In the genomic region with DNA sequence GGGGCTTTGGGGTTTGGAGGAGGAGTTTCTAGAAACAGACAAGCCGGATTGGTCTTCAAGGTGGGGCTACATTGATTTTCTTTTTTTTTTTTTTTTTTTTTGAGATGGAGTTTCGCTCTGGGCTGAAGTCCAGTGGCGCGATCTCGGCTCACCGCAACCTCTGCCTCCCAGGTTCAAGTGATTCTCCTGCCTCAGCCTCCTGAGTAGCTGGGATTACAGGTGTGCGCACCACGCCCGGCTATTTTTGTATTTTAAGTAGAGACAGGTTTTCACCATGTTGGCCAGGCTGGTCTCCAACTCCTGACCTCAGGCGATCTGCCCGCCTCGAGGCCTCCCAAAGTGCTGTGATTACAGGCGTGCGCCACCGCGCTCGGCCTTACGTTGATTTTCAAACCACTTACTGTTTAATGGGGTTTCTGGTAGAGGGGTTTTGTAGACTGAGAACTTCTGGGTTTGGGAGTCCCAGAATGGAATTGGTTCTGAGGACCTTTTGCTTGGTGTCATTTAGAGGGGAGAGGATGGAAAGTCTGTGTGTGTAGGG, we compare ENCODE assay signal across 10 cellular contexts. TPM values are rescaled to one million over a fixed set of nuclear protein-coding genes. Genes with fewer than 3 reads are reported as not detected.
DNase-seq lines count a peak whose midpoint lies in the region; FAIRE-seq and TF ChIP-seq lines count a peak whose summit lies in the region.
"Not testable (repeated sequence)": the region's sequence is repeated elsewhere in the genome, so short reads cannot be mapped to it uniquely, and the experiment has no call there.
"Had no signal": no experiment of that assay in that cellular context is flagged by ENCODE, and none has a peak within 500 bp of the region (broad histone marks: within the 10 kb centered on the region; RNA-seq: fewer than 3 reads in every experiment).

No MANE protein-coding gene starts in this region.

- H3K27ac Mint-ChIP-seq in HFFc6, result peak overlapping the region; percentile 46
- H3K27ac Mint-ChIP-seq in activated CD4-positive, alpha-beta memory T cell treated with anti-CD3 and anti-CD28 coated beads for 36 hours, result not testable (repeated sequence)

- in situ Hi-C loops in astrocyte of the cerebellum (cut with HindIII; ENCODE audit: low sequenced_read_pairs), result not testable (repeated sequence)

- H4K20me1 ChIP-seq in keratinocyte (ENCODE audit: control insufficient read depth, extremely low read depth, insufficient read depth, low read length), result peaks cover 18% of the 10 kb centered on the region

- H3K4me3 ChIP-seq in A673 (ENCODE audit: low read depth, low read length, poor library complexity, severe bottlenecking) (peak overlapping the region; percentile 99), astrocyte of the cerebellum (ENCODE audit: low read depth, low read length) (peak overlapping the region; percentile 87)
- not testable (repeated sequence) for H3K4me3 ChIP-seq in keratinocyte (ENCODE audit: control insufficient read depth in 2 of 3, extremely low read depth in 1 of 3, insufficient read depth in 2 of 3, low read depth in 1 of 3, low read length in 3 of 3); trophoblast cell (ENCODE audit: low read depth, low read length)

- H3K79me2 ChIP-seq in keratinocyte (ENCODE audit: control insufficient read depth, insufficient read depth, low read length) (peaks cover 66% of the 10 kb centered on the region), trophoblast cell (ENCODE audit: control insufficient read depth, insufficient read depth, low read length, poor library complexity) (peaks cover 52% of the 10 kb centered on the region)

- peaks cover 20% of the 10 kb centered on the region for H3K36me3 Mint-ChIP-seq in HFFc6 (ENCODE audit: low read depth)
- H3K36me3 Mint-ChIP-seq in activated CD4-positive, alpha-beta memory T cell treated with anti-CD3 and anti-CD28 coated beads for 36 hours, result peaks cover 14% of the 10 kb centered on the region

- TSS peak; percentile 53 for BruUV-seq in A673 (replicated peaks; lab: Mats Ljungman, UMichigan)

- H3K36me3 ChIP-seq in A673 (ENCODE audit: insufficient read depth, low read length, poor library complexity, severe bottlenecking) (peaks cover 25% of the 10 kb centered on the region), keratinocyte (ENCODE audit: control insufficient read depth in 2 of 2, extremely low read depth in 1 of 2, insufficient read depth in 2 of 2, low read length in 2 of 2) (peaks cover 16 to 22% of the 10 kb centered on the region in 2 experiments), trophoblast cell (ENCODE audit: control insufficient read depth in 1 of 2, insufficient read depth in 2 of 2, low read length in 2 of 2) (peaks cover 39 to 40% of the 10 kb centered on the region in 2 experiments)

- H3K4me2 ChIP-seq in keratinocyte (ENCODE audit: control insufficient read depth, extremely low read depth, insufficient read depth, low read depth, low read length) (peak overlapping the region; percentile 94), trophoblast cell (ENCODE audit: low read length) (peak overlapping the region; percentile 4)

- H3K4me1 ChIP-seq in A673 (ENCODE audit: insufficient read depth, low read length, poor library complexity, severe bottlenecking), result peaks cover 23% of the 10 kb centered on the region
- H3K4me1 ChIP-seq in keratinocyte (ENCODE audit: control insufficient read depth, extremely low read depth, insufficient read depth, low read length), result peaks cover 25% of the 10 kb centered on the region
- H3K4me1 ChIP-seq in trophoblast cell (ENCODE audit: control insufficient read depth in 1 of 2, insufficient read depth in 2 of 2, low read length in 2 of 2), result peaks cover 23 to 28% of the 10 kb centered on the region in 2 experiments

- H3K9me3 Mint-ChIP-seq in HFFc6; activated CD4-positive, alpha-beta memory T cell treated with anti-CD3 and anti-CD28 coated beads for 36 hours: not testable (repeated sequence)

- H2AK5ac ChIP-seq in trophoblast cell (ENCODE audit: low read length), result peak overlapping the region; percentile 70

- H4K8ac ChIP-seq in trophoblast cell (ENCODE audit: low read depth, low read length), result not testable (repeated sequence)

- peak overlapping the region; percentile 96 for H3K4me3 Mint-ChIP-seq in HFFc6
- peak overlapping the region; percentile 32 for H3K4me3 Mint-ChIP-seq in activated CD4-positive, alpha-beta memory T cell treated with anti-CD3 and anti-CD28 coated beads for 36 hours

- peak overlapping the region; percentile 44 for H2BK120ac ChIP-seq in trophoblast cell (ENCODE audit: insufficient read depth, low read length, poor library complexity)

- peak overlapping the region; percentile 60 for H3K4ac ChIP-seq in trophoblast cell (ENCODE audit: low read depth, low read length)

- not testable (repeated sequence) for H4K91ac ChIP-seq in trophoblast cell (ENCODE audit: low read depth, low read length)

- dilution Hi-C loops in keratinocyte (cut with MboI; ENCODE audit: extremely low pct_ligation_motif_present, low sequenced_read_pairs), result not testable (repeated sequence)

- intact Hi-C loops in A673 (cut with micrococcal nuclease; ENCODE audit: unreplicated experiment), result not testable (repeated sequence)
- intact Hi-C loops in activated CD4-positive, alpha-beta memory T cell treated with anti-CD3 and anti-CD28 coated beads for 36 hours (cut with micrococcal nuclease), result loop anchor here (5.0 to 10.0 kb wide), 2 partner anchors 479 to 723 kb away; partner anchors contain the start of genes EEF2, SGTA and THOP1

- peak overlapping the region; percentile 48 for H3K18ac ChIP-seq in trophoblast cell (ENCODE audit: low read length)

- not testable (repeated sequence) for H3K9me3 ChIP-seq in A673 (ENCODE audit: low read depth, low read length, poor library complexity, severe bottlenecking); keratinocyte (ENCODE audit: control insufficient read depth, low read depth, low read length); trophoblast cell (ENCODE audit: insufficient read depth, low read depth, low read length)

- H3K14ac ChIP-seq in trophoblast cell (ENCODE audit: low read length), result not testable (repeated sequence)

- not testable (repeated sequence) for H3K27ac ChIP-seq in A673 (ENCODE audit: low read depth, low read length, poor library complexity, severe bottlenecking)
- H3K27ac ChIP-seq in keratinocyte (ENCODE audit: control insufficient read depth, insufficient read depth, low read length) (peak overlapping the region; percentile 73), trophoblast cell (ENCODE audit: low read depth, low read length) (peak overlapping the region; percentile 75)

- FAIRE-seq in keratinocyte (lab: Jason Lieb, UNC), result not testable (repeated sequence)

- peak overlapping the region; percentile 38 for H2BK5ac ChIP-seq in trophoblast cell (ENCODE audit: low read depth, low read length, poor library complexity)

- no CpG with 5 or more reads among the region's 18 CpGs for WGBS in trophoblast cell (ENCODE audit: extremely low coverage, insufficient coverage, insufficient read length)

- H3K27me3 Mint-ChIP-seq in HFFc6 (ENCODE audit: insufficient read depth); activated CD4-positive, alpha-beta memory T cell treated with anti-CD3 and anti-CD28 coated beads for 36 hours: not testable (repeated sequence)

- not testable (repeated sequence) for H3K27me3 ChIP-seq in A673 (replicated peaks; ENCODE audit: insufficient read depth, low read depth, low read length, poor library complexity); keratinocyte (ENCODE audit: control insufficient read depth, extremely low read depth, insufficient read depth, low read length); trophoblast cell (ENCODE audit: insufficient read depth, low read length)

- H2BK12ac ChIP-seq in trophoblast cell (ENCODE audit: low read length), result not testable (repeated sequence)

- DNase-seq in A673 (ENCODE audit: low spot score); HFFc6; activated CD4-positive, alpha-beta memory T cell treated with anti-CD3 and anti-CD28 coated beads for 36 hours; astrocyte of the cerebellum (ENCODE audit: low read depth); keratinocyte (ENCODE audit: low read depth, low spot score); trophoblast cell: not testable (repeated sequence)

- not testable (repeated sequence) for H4K12ac ChIP-seq in trophoblast cell (ENCODE audit: low read depth, low read length)

- H3K23ac ChIP-seq in trophoblast cell (ENCODE audit: low read length), result not testable (repeated sequence)

- peaks cover 28% of the 10 kb centered on the region for H3K79me1 ChIP-seq in trophoblast cell (ENCODE audit: low read length)

- POLR2A ChIA-PET in A673 (lab: Charles Lee; ENCODE audit: low non-redundant PET); activated CD4-positive, alpha-beta memory T cell treated with anti-CD3 and anti-CD28 coated beads for 36 hours (lab: Charles Lee): not testable (repeated sequence)

- not testable (repeated sequence) for H2AFZ ChIP-seq in keratinocyte (ENCODE audit: control insufficient read depth, low read length); trophoblast cell (ENCODE audit: insufficient read depth, low read length, poor library complexity)

- CTCF ChIA-PET in A673 (lab: Charles Lee); activated CD4-positive, alpha-beta memory T cell treated with anti-CD3 and anti-CD28 coated beads for 36 hours (lab: Charles Lee): not testable (repeated sequence)

- H3K9ac ChIP-seq in keratinocyte (ENCODE audit: control insufficient read depth, extremely low read depth, insufficient read depth, low read length); trophoblast cell (ENCODE audit: low read length): not testable (repeated sequence)

- not testable (repeated sequence) for TF ChIP-seq CTCF in A673 (conservative IDR thresholded peaks at IDR 0.05; ENCODE audit: low read depth, low read length); HFFc6 (IDR thresholded peaks at IDR 0.05); astrocyte of the cerebellum (IDR thresholded peaks at IDR 0.05; ENCODE audit: low read depth, low read length, missing control alignments); keratinocyte (optimal IDR thresholded peaks at IDR 0.05 in 1 of 3, IDR thresholded peaks at IDR 0.05 in 1 of 3, conservative IDR thresholded peaks at IDR 0.05 in 1 of 3; ENCODE audit: extremely low read depth in 1 of 3, insufficient read depth in 2 of 3, low read length in 3 of 3)

- peaks cover 40% of the 10 kb centered on the region for H3K4me1 Mint-ChIP-seq in HFFc6 (ENCODE audit: low read depth)
- H3K4me1 Mint-ChIP-seq in activated CD4-positive, alpha-beta memory T cell treated with anti-CD3 and anti-CD28 coated beads for 36 hours (ENCODE audit: low read depth), result peaks cover 46% of the 10 kb centered on the region

- not testable (repeated sequence) for H3K9me1 ChIP-seq in keratinocyte (ENCODE audit: control insufficient read depth, extremely low read depth, insufficient read depth, low read length)

RNA-seq across cellular contexts. Expression of gene FZR1, which starts 2.1 kb away (rescaled TPM):
- total RNA-seq in A673 (2021), result 87.4 and 87.5 TPM in 2 replicates
- 10 to 100 TPM; 43.9 to 56.8 (median 46.0) TPM for total RNA-seq in HFFc6 (2021; fragmentation: NEBNext Ultra II Directional; extraction: Animal tissue kit (Norgen Biotek cat#: 25700))
- total RNA-seq in activated CD4-positive, alpha-beta memory T cell treated with anti-CD3 and anti-CD28 coated beads for 36 hours, result 10 to 100 TPM; 43.5 to 46.9 TPM
- 23.3 to 28.1 TPM (median 26.3 TPM) in 3 replicates for polyA plus RNA-seq in keratinocyte
- 24.9 TPM for polyA plus RNA-seq in keratinocyte (2011; ENCODE audit: low read depth)
- polyA plus RNA-seq in keratinocyte (2011; cell fraction: cytosol; rRNA removed), result 12.2 and 22.5 TPM in 2 replicates
- 39.2 and 53.9 TPM in 2 replicates for polyA plus RNA-seq in keratinocyte (2011; cell fraction: nucleus; rRNA removed)
- polyA plus RNA-seq in keratinocyte (2012; ENCODE audit: low replicate concordance), result 30.7 and 36.9 TPM in 2 replicates
- polyA minus RNA-seq in keratinocyte, result 21.9 to 83.9 TPM (median 27.4 TPM) in 3 replicates
- polyA minus RNA-seq in keratinocyte (2011; cell fraction: cytosol; rRNA and poly(A)+ RNA removed), result 39.9 TPM
- polyA minus RNA-seq in keratinocyte (2011; cell fraction: nucleus; rRNA and poly(A)+ RNA removed), result 32.5 and 42.2 TPM in 2 replicates
- polyA plus RNA-seq in trophoblast cell (2013), result 47.0 and 52.8 TPM in 2 replicates

RNA-seq across cellular contexts. Expression of gene DOHH, which starts 7.7 kb away (rescaled TPM):
- total RNA-seq in A673 (2021), result 19.0 and 22.3 TPM in 2 replicates
- total RNA-seq in HFFc6 (2021; fragmentation: NEBNext Ultra II Directional; extraction: Animal tissue kit (Norgen Biotek cat#: 25700)), result 10 to 100 TPM; 14.3 to 20.4 (median 17.0) TPM
- total RNA-seq in activated CD4-positive, alpha-beta memory T cell treated with anti-CD3 and anti-CD28 coated beads for 36 hours, result 10 to 100 TPM; 15.0 to 17.0 TPM
- 4.2 to 7.4 TPM (median 6.2 TPM) in 3 replicates for polyA plus RNA-seq in keratinocyte
- 1.4 TPM for polyA plus RNA-seq in keratinocyte (2011; ENCODE audit: low read depth)
- polyA plus RNA-seq in keratinocyte (2011; cell fraction: cytosol; rRNA removed), result 1.7 and 8.2 TPM in 2 replicates
- 4.3 and 6.4 TPM in 2 replicates for polyA plus RNA-seq in keratinocyte (2011; cell fraction: nucleus; rRNA removed)
- 4.5 and 16.2 TPM in 2 replicates for polyA plus RNA-seq in keratinocyte (2012; ENCODE audit: low replicate concordance)
- 1.5 to 2.6 TPM (median 1.6 TPM) in 3 replicates for polyA minus RNA-seq in keratinocyte
- 17.6 TPM for polyA minus RNA-seq in keratinocyte (2011; cell fraction: cytosol; rRNA and poly(A)+ RNA removed)
- polyA minus RNA-seq in keratinocyte (2011; cell fraction: nucleus; rRNA and poly(A)+ RNA removed), result 4.6 and 6.3 TPM in 2 replicates
- polyA plus RNA-seq in trophoblast cell (2013), result 5.3 and 5.8 TPM in 2 replicates

RNA-seq across cellular contexts. Expression of gene SMIM44, which starts 24.9 kb away (rescaled TPM):
- not detected in 2 replicates for total RNA-seq in A673 (2021)
- not detected for total RNA-seq in HFFc6 (2021; fragmentation: NEBNext Ultra II Directional; extraction: Animal tissue kit (Norgen Biotek cat#: 25700))
- total RNA-seq in activated CD4-positive, alpha-beta memory T cell treated with anti-CD3 and anti-CD28 coated beads for 36 hours, result not detected
- not detected in 3 replicates for polyA plus RNA-seq in keratinocyte
- not detected for polyA plus RNA-seq in keratinocyte (2011; ENCODE audit: low read depth)
- not detected in 2 replicates for polyA plus RNA-seq in keratinocyte (2011; cell fraction: cytosol; rRNA removed)
- polyA plus RNA-seq in keratinocyte (2011; cell fraction: nucleus; rRNA removed), result not detected in 2 replicates
- polyA plus RNA-seq in keratinocyte (2012; ENCODE audit: low replicate concordance), result not detected in 2 replicates
- polyA minus RNA-seq in keratinocyte, result not detected in 3 replicates
- polyA minus RNA-seq in keratinocyte (2011; cell fraction: cytosol; rRNA and poly(A)+ RNA removed), result not detected
- not detected in 2 replicates for polyA minus RNA-seq in keratinocyte (2011; cell fraction: nucleus; rRNA and poly(A)+ RNA removed)
- not detected in 2 replicates for polyA plus RNA-seq in trophoblast cell (2013)
- total RNA-seq: heart right ventricle, myocyte, upper lobe of right lung had no signal
- polyA plus RNA-seq: esophagus, heart right ventricle had no signal

RNA-seq across cellular contexts. Expression of gene SMIM24, which starts 27.9 kb away (rescaled TPM):
- not detected in 2 replicates for total RNA-seq in A673 (2021)
- not detected for total RNA-seq in HFFc6 (2021; fragmentation: NEBNext Ultra II Directional; extraction: Animal tissue kit (Norgen Biotek cat#: 25700))
- total RNA-seq in activated CD4-positive, alpha-beta memory T cell treated with anti-CD3 and anti-CD28 coated beads for 36 hours, result not detected
- not detected in 3 replicates for polyA plus RNA-seq in keratinocyte
- not detected for polyA plus RNA-seq in keratinocyte (2011; ENCODE audit: low read depth)
- polyA plus RNA-seq in keratinocyte (2011; cell fraction: cytosol; rRNA removed), result not detected in 2 replicates
- not detected in 2 replicates for polyA plus RNA-seq in keratinocyte (2011; cell fraction: nucleus; rRNA removed)
- polyA plus RNA-seq in keratinocyte (2012; ENCODE audit: low replicate concordance), result 0.23 TPM in 1 of 2 replicates, not detected in the other
- polyA minus RNA-seq in keratinocyte, result not detected in 3 replicates
- polyA minus RNA-seq in keratinocyte (2011; cell fraction: cytosol; rRNA and poly(A)+ RNA removed), result not detected
- polyA minus RNA-seq in keratinocyte (2011; cell fraction: nucleus; rRNA and poly(A)+ RNA removed), result not detected in 2 replicates
- polyA plus RNA-seq in trophoblast cell (2013), result 0.39 and 0.47 TPM in 2 replicates
- total RNA-seq: heart right ventricle, myocyte, upper lobe of right lung had no signal
- polyA plus RNA-seq: heart right ventricle had no signal

RNA-seq across cellular contexts. Expression of gene TEKTIP1, which starts 30.8 kb away (rescaled TPM):
- 4.2 and 7.7 TPM in 2 replicates for total RNA-seq in A673 (2021)
- under 1 TPM in 5 of 6 experiments, not detected in 1; 0.25 to 0.51 (median 0.46) TPM for total RNA-seq in HFFc6 (2021; fragmentation: NEBNext Ultra II Directional; extraction: Animal tissue kit (Norgen Biotek cat#: 25700))
- 1 to 10 TPM; 1.1 to 1.8 TPM for total RNA-seq in activated CD4-positive, alpha-beta memory T cell treated with anti-CD3 and anti-CD28 coated beads for 36 hours
- polyA plus RNA-seq in keratinocyte, result not detected in 3 replicates
- polyA plus RNA-seq in keratinocyte (2011; ENCODE audit: low read depth), result not detected
- not detected in 2 replicates for polyA plus RNA-seq in keratinocyte (2011; cell fraction: cytosol; rRNA removed)
- not detected in 2 replicates for polyA plus RNA-seq in keratinocyte (2011; cell fraction: nucleus; rRNA removed)
- polyA plus RNA-seq in keratinocyte (2012; ENCODE audit: low replicate concordance), result 0.50 TPM in 1 of 2 replicates, not detected in the other
- not detected in 3 replicates for polyA minus RNA-seq in keratinocyte
- not detected for polyA minus RNA-seq in keratinocyte (2011; cell fraction: cytosol; rRNA and poly(A)+ RNA removed)
- polyA minus RNA-seq in keratinocyte (2011; cell fraction: nucleus; rRNA and poly(A)+ RNA removed), result not detected in 2 replicates
- 0.21 TPM in 1 of 2 replicates, not detected in the other for polyA plus RNA-seq in trophoblast cell (2013)
- total RNA-seq: myocyte had no signal
